ENCODE assay signal across 25 cellular contexts in genomic region chr6:79635179-79635578, GRCh38. TPM values are rescaled to one million over a fixed set of nuclear protein-coding genes. Genes with fewer than 3 reads are reported as not detected.
DNase-seq lines count a peak whose midpoint lies in the region; ATAC-seq, FAIRE-seq and TF ChIP-seq lines count a peak whose summit lies in the region.
"Had no signal": no experiment of that assay in that cellular context is flagged by ENCODE, and none has a peak within 500 bp of the region (broad histone marks: within the 10 kb centered on the region; RNA-seq: fewer than 3 reads in every experiment).

No MANE protein-coding gene starts in this region.

- no peaks in the 10 kb centered on the region for H4K20me1 ChIP-seq in SK-N-SH (ENCODE audit: insufficient read depth)
- H4K20me1 ChIP-seq: BLaER1 had no signal

- H3K4me2 ChIP-seq in SK-N-SH, result no peak overlapping the region
- H3K4me2 ChIP-seq: BLaER1, smooth muscle cell had no signal

- no peaks in the 10 kb centered on the region for H3K9me2 ChIP-seq in SK-N-SH

- H3K27me3 ChIP-seq in SK-N-SH (ENCODE audit: insufficient read depth) (no peaks in the 10 kb centered on the region), RWPE2 (ENCODE audit: insufficient read depth, poor library complexity, severe bottlenecking) (no peaks in the 10 kb centered on the region), subcutaneous abdominal adipose tissue (ENCODE audit: control insufficient read depth in 5 of 5, insufficient read depth in 4 of 5, low read length in 5 of 5) (no peaks in the 10 kb centered on the region)
- H3K27me3 ChIP-seq: BLaER1 had no signal

- no peaks in the 10 kb centered on the region for H3F3A ChIP-seq in SK-N-SH (replicated peaks; ENCODE audit: insufficient read depth)

- TF ChIP-seq EP300 in SK-N-SH (IDR thresholded peaks at IDR 0.05; ENCODE audit: borderline replicate concordance in 1 of 2, low read depth in 1 of 2, low read length in 1 of 2), result no peak

- ATAC-seq in SK-N-SH treated with all-trans-retinoic acid at 6 μM for 48 hours, result no peak
- peak; percentile 84 for ATAC-seq in RWPE2 (ENCODE audit: low read depth)
- ATAC-seq in HG02884 (IDR thresholded peaks at IDR 0.05; ENCODE audit: unreplicated experiment), result no peak
- ATAC-seq: activated CD4-positive, alpha-beta T cell treated with anti-CD3 and anti-CD28 coated beads for 36 hours; activated CD8-positive, alpha-beta memory T cell treated with anti-CD3 and anti-CD28 coated beads, Interleukin-2, amount 10 ng/mL, durations not matched to agents 7 days and 5 days; activated naive CD8-positive, alpha-beta T cell treated with anti-CD3 and anti-CD28 coated beads, Interleukin-2, amount 50 U/mL, for 24 hours; natural killer cell treated with Interleukin-12 subunit alpha and Interleukin-12 subunit beta and Interleukin-15 and Interleukin-18, amount 100 ng/mL, for 72 hours had no signal

- POLR2A ChIA-PET in SK-N-SH (lab: Yijun Ruan, JAX), result interaction anchor here (0.6 kb wide), 1 partner anchor 10 kb away, joined by 3 read pairs; no protein-coding TSS in a partner anchor

- TF ChIP-seq CTCF in SK-N-SH (IDR thresholded peaks at IDR 0.05) (no peak), RWPE2 (IDR thresholded peaks at IDR 0.05; ENCODE audit: poor library complexity, severe bottlenecking) (no peak), fibroblast of pulmonary artery (IDR thresholded peaks at IDR 0.05; ENCODE audit: low read length, missing control alignments) (no peak)

- no peak for FAIRE-seq in GM12892 (lab: Jason Lieb, UNC)
- FAIRE-seq: GM12891 had no signal

- no peak for TF ChIP-seq POLR2A in GM12892 (IDR thresholded peaks at IDR 0.05; ENCODE audit: low read depth, low read length)

- 77% methylated on average over 2 of the region's 2 CpGs for WGBS in SK-N-SH (ENCODE audit: low lambda C conversion rate)

- no peak overlapping the region for H2AFZ ChIP-seq in SK-N-SH (ENCODE audit: low read depth)

- no peaks in the 10 kb centered on the region for H3K9me3 ChIP-seq in SK-N-SH
- H3K9me3 ChIP-seq in RWPE2 (ENCODE audit: severe bottlenecking), result no peaks in the 10 kb centered on the region
- no peaks in the 10 kb centered on the region for H3K9me3 ChIP-seq in subcutaneous abdominal adipose tissue (ENCODE audit: control insufficient read depth in 5 of 5, low read length in 5 of 5)
- H3K9me3 ChIP-seq: BLaER1, stomach had no signal

- no peaks in the 10 kb centered on the region for H3K79me2 ChIP-seq in SK-N-SH (ENCODE audit: insufficient read depth)

- H3K4me1 ChIP-seq in SK-N-SH (ENCODE audit: control insufficient read depth in 1 of 2, insufficient read depth in 2 of 2, low read depth in 1 of 2, low read length in 1 of 2) (peaks cover 15 to 18% of the 10 kb centered on the region in 2 experiments; a peak in 3 of 4 replicates), RWPE2 (ENCODE audit: insufficient read depth, poor library complexity, severe bottlenecking) (peaks cover 12% of the 10 kb centered on the region), subcutaneous abdominal adipose tissue (ENCODE audit: control insufficient read depth in 5 of 5, insufficient read depth in 5 of 5, low read length in 5 of 5) (peaks cover 0 to 35% (median 13%) of the 10 kb centered on the region in 5 donors)

- no peak overlapping the region for H3K27ac ChIP-seq in SK-N-SH (ENCODE audit: low read depth in 2 of 2, low read length in 1 of 2)
- H3K27ac ChIP-seq in RWPE2 (ENCODE audit: poor library complexity, severe bottlenecking), result peak overlapping the region; percentile 27
- peak overlapping the region; percentile 9 for H3K27ac ChIP-seq in subcutaneous abdominal adipose tissue (ENCODE audit: low read depth, low read length)
- H3K27ac ChIP-seq: 22Rv1, BLaER1 had no signal

- no peaks in the 10 kb centered on the region for H3K36me3 ChIP-seq in SK-N-SH (replicated peaks in 1 of 2; ENCODE audit: control insufficient read depth in 1 of 2, insufficient read depth in 2 of 2, low read length in 1 of 2)
- H3K36me3 ChIP-seq in RWPE2 (ENCODE audit: low read depth), result no peaks in the 10 kb centered on the region
- no peaks in the 10 kb centered on the region for H3K36me3 ChIP-seq in subcutaneous abdominal adipose tissue (ENCODE audit: control insufficient read depth in 5 of 5, insufficient read depth in 5 of 5, low read length in 5 of 5)
- H3K36me3 ChIP-seq: BLaER1, stomach had no signal

- DNase-seq in SK-N-SH (no peak), RWPE2 (ENCODE audit: low spot score) (no peak), fibroblast of pulmonary artery (ENCODE audit: low read depth) (peak; percentile 43), GM12892 (ENCODE audit: insufficient read length) (no peak)
- DNase-seq in activated CD8-positive, alpha-beta memory T cell treated with anti-CD3 and anti-CD28 coated beads, Interleukin-2, amount 50 U/mL, for 4 hours, result no peak
- DNase-seq: activated CD4-positive, alpha-beta T cell treated with anti-CD3 and anti-CD28 coated beads for 36 hours; activated CD8-positive, alpha-beta memory T cell treated with anti-CD3 and anti-CD28 coated beads, Interleukin-2, amount 10 ng/mL, durations not matched to agents 7 days and 5 days; activated naive CD8-positive, alpha-beta T cell treated with anti-CD3 and anti-CD28 coated beads, Interleukin-2, amount 50 U/mL, for 24 hours; H9; hypothalamus; KBM-7; MV-4-11; NCI-H187 treated with DMSO at 0.1 percent for 48 hours; NK-92 treated with Interleukin-12 subunit alpha and Interleukin-12 subunit beta, amount 100 ng/mL, for 24 hours; stimulated activated CD4-positive, alpha-beta T cell treated with anti-CD3 and anti-CD28 coated beads, Interleukin-4, amount 100 ng/mL, for 1 hour; stomach; SW 1271 had no signal

- H3K4me3 ChIP-seq in SK-N-SH (ENCODE audit: low read depth in 2 of 2, low read length in 1 of 2) (no peak overlapping the region), RWPE2 (ENCODE audit: severe bottlenecking) (no peak overlapping the region), fibroblast of pulmonary artery (replicated peaks; ENCODE audit: low read depth, low read length) (no peak overlapping the region), subcutaneous abdominal adipose tissue (ENCODE audit: low read depth in 1 of 5, low read length in 5 of 5) (no peak overlapping the region)
- H3K4me3 ChIP-seq: BLaER1, smooth muscle cell had no signal

- CTCF ChIA-PET in SK-N-SH (lab: Yijun Ruan, JAX), result interaction anchor here (6.9 kb wide), 1 partner anchor 234 kb away, joined by 32 read pairs; no protein-coding TSS in a partner anchor

- H3K9ac ChIP-seq in SK-N-SH (no peak overlapping the region), subcutaneous abdominal adipose tissue (ENCODE audit: low read length in 5 of 5) (no peak overlapping the region)
- H3K9ac ChIP-seq: BLaER1 had no signal

- TF ChIP-seq RAD21 in SK-N-SH (IDR thresholded peaks at IDR 0.05; ENCODE audit: low read length), result no peak

TF ChIP-seq in SK-N-SH, 30 proteins besides CTCF, POLR2A, EP300 and RAD21 (continues in another document):
- TF ChIP-seq MAX (IDR thresholded peaks at IDR 0.05; ENCODE audit: low read depth) (no peak), SMC3 (IDR thresholded peaks at IDR 0.05; ENCODE audit: low read depth, low read length) (no peak), YY1 (IDR thresholded peaks at IDR 0.05; ENCODE audit: low read depth) (no peak), JUND (IDR thresholded peaks at IDR 0.05) (no peak), USF1 (IDR thresholded peaks at IDR 0.05; ENCODE audit: borderline replicate concordance, low read depth) (no peak), TEAD4 (IDR thresholded peaks at IDR 0.05; ENCODE audit: borderline replicate concordance, insufficient read depth) (no peak), FOSL2 (IDR thresholded peaks at IDR 0.05; ENCODE audit: borderline replicate concordance, low read depth) (peak; percentile 18; the same call in 1 of the 2 replicates)

TF ChIP-seq in SK-N-SH treated with all-trans-retinoic acid at 6 μM for 48 hours, 23 proteins besides CTCF, POLR2A, EP300 and RAD21 (continues in another document):
- TF ChIP-seq ZC3H10 (CRISPR knock-in tag; IDR thresholded peaks at IDR 0.05) (no peak), ZFP3 (CRISPR knock-in tag; IDR thresholded peaks at IDR 0.05) (no peak), ARNTL (CRISPR knock-in tag; IDR thresholded peaks at IDR 0.05; ENCODE audit: borderline replicate concordance, low read depth) (no peak), CSRNP3 (CRISPR knock-in tag; IDR thresholded peaks at IDR 0.05) (no peak), CSDC2 (CRISPR knock-in tag; IDR thresholded peaks at IDR 0.05) (no peak), ZNF70 (CRISPR knock-in tag; IDR thresholded peaks at IDR 0.05) (no peak), PATZ1 (CRISPR knock-in tag; IDR thresholded peaks at IDR 0.05; ENCODE audit: borderline replicate concordance) (no peak), TOX (CRISPR knock-in tag; IDR thresholded peaks at IDR 0.05; ENCODE audit: borderline replicate concordance) (no peak), BACH2 (CRISPR knock-in tag; IDR thresholded peaks at IDR 0.05; ENCODE audit: borderline replicate concordance) (no peak), RARB (CRISPR knock-in tag; IDR thresholded peaks at IDR 0.05) (no peak)

RNA-seq across cellular contexts. Expression of gene SH3BGRL2, which starts 4.0 kb away (rescaled TPM):
- polyA plus RNA-seq in SK-N-SH (2012; rRNA removed), result 1.4 and 1.6 TPM in 2 replicates
- polyA plus RNA-seq in SK-N-SH (2012; cell fraction: cytosol; rRNA removed), result 2.5 and 3.3 TPM in 2 replicates
- 0.73 and 1.1 TPM in 2 replicates for polyA plus RNA-seq in SK-N-SH (2012; cell fraction: nucleus; rRNA removed)
- 0.19 TPM for polyA plus RNA-seq in GM12892 (2012; ENCODE audit: missing spikeins)

Comparison
In these comparisons a context has a peak if more than half of its experiments do, and no peak if none do; other contexts are left out.
1. H3K27ac ChIP-seq: peak in RWPE2 (single experiment) and subcutaneous abdominal adipose tissue (single experiment); none in SK-N-SH (0 of 2).